In the genomic region with DNA sequence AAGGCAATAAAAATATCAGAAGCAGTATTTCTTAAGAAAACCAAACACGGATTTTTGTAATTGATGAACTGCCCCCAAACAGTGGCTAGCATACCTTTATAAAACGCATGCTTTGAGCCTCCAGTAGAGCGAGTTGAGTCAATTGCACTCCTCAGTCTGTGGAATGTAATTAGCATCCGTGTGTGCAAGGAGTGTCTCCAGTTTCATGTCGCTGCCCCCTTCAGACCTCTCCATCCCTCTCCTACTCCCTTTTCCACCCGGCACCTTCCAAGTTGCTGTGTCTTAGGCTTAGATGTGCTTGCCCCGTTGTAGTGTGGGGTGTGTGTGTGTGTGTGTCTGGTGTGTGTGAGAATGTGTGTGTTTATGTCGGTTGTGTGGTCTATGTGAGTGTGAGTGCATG, we compare ENCODE assay signal across 26 cellular contexts. TPM values are rescaled to one million over a fixed set of nuclear protein-coding genes. Genes with fewer than 3 reads are reported as not detected.
"Had no signal": no experiment of that assay in that cellular context is flagged by ENCODE, and none has a peak within 500 bp of the region (broad histone marks: within the 10 kb centered on the region; RNA-seq: fewer than 3 reads in every experiment).

No MANE protein-coding gene starts in this region.

- H3K27me3 ChIP-seq: ascending aorta, cardiac muscle cell had no signal

- H3K4me3 ChIP-seq: ascending aorta, cardiac muscle cell had no signal

- H3K9ac ChIP-seq: SK-N-SH had no signal

- ATAC-seq: activated CD8-positive, alpha-beta T cell treated with anti-CD3 and anti-CD28 coated beads, Interleukin-2, amount 10 ng/mL, durations not matched to agents 7 days and 5 days; Panc1; Right ventricle myocardium inferior had no signal

- H3K27ac ChIP-seq: ascending aorta, cardiac muscle cell, WERI-Rb-1 had no signal

- DNase-seq: activated CD4-positive, alpha-beta T cell treated with anti-CD3 and anti-CD28 coated beads for 4 hours; activated CD4-positive, alpha-beta T cell treated with anti-CD3 and anti-CD28 coated beads, Interleukin-2, amount 50 U/mL, for 4 hours; activated CD8-positive, alpha-beta T cell treated with anti-CD3 and anti-CD28 coated beads, Interleukin-2, amount 10 ng/mL, durations not matched to agents 7 days and 5 days; activated effector memory CD4-positive, alpha-beta T cell treated with Interleukin-2 at 50 U/mL for 16 hours; activated naive CD4-positive, alpha-beta T cell; activated T-cell treated with anti-CD3 and anti-CD28 coated beads, Interleukin-2, amount 50 U/mL, for 24 hours; amniotic stem cell; MM.1S; NCI-H1105; NCI-H1436; NCI-H1694 treated with DMSO at 0.1 percent for 48 hours; NCI-H2029 treated with DMSO at 0.1 percent for 48 hours; NCI-H2171; NCI-H2227 treated with DMSO at 0.1 percent for 48 hours; NCI-H446 treated with DMSO at 0.1 percent for 48 hours; NCI-H524 treated with DMSO at 0.1 percent for 48 hours; NCI-H82; OCI-M1; RPMI8226; SK-N-SH; T-helper 1 cell; WERI-Rb-1 had no signal

- H3K9me3 ChIP-seq: ascending aorta, SK-N-SH had no signal

- H3K4me1 ChIP-seq: ascending aorta had no signal

- H3K36me3 ChIP-seq: ascending aorta, cardiac muscle cell, WERI-Rb-1 had no signal

- H3K4me2 ChIP-seq: SK-N-SH had no signal

RNA-seq across cellular contexts. Expression of a gene that starts 58.1 kb away (rescaled TPM):
- total RNA-seq: ascending aorta had no signal
